30 cellular contexts compared by ENCODE assay signal in the genomic region with DNA sequence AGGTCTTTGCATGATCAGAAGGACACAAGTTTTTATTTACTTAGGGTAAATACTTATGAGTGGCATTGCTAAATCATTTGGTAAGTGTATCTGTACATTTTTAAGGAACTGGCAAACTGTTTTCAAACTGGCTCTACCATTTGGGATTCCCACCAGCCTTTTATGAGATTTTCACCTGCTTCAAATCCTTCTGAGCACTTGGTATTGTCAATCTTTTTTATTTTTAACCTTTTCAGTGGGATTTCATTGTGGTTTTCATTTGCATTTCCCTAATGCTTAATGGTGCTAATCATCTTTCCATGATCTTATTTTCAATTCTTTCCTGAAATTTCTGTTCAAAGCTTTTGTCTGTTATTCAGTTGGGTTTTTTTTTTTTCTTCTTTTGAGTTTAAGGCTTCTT.
"Had no signal": no experiment of that assay in that cellular context is flagged by ENCODE, and none has a peak within 500 bp of the region (broad histone marks: within the 10 kb centered on the region; RNA-seq: fewer than 3 reads in every experiment).

No MANE protein-coding gene starts in this region.

- H3K9me3 ChIP-seq: adrenal gland had no signal

- DNase-seq: activated effector memory CD4-positive, alpha-beta T cell treated with anti-CD3 and anti-CD28 coated beads, Interleukin-2, amount 50 U/mL, for 16 hours; activated effector memory CD4-positive, alpha-beta T cell treated with Interleukin-2 at 50 U/mL for 16 hours; activated gamma-delta T cell; activated gamma-delta T cell treated with Interleukin-2 at 50 U/mL for 16 hours; activated naive CD4-positive, alpha-beta T cell; activated naive CD4-positive, alpha-beta T cell treated with anti-CD3 and anti-CD28 coated beads for 36 hours; activated naive CD4-positive, alpha-beta T cell treated with anti-CD3 and anti-CD28 coated beads, Interleukin-2, amount 10 ng/mL, durations not matched to agents 7 days and 5 days; activated naive CD4-positive, alpha-beta T cell treated with anti-CD3 and anti-CD28 coated beads, Interleukin-2, amount 50 U/mL, for 16 hours; activated naive CD4-positive, alpha-beta T cell treated with Interleukin-2 at 50 U/mL for 16 hours; activated naive CD8-positive, alpha-beta T cell treated with anti-CD3 and anti-CD28 coated beads for 36 hours; activated naive CD8-positive, alpha-beta T cell treated with anti-CD3 and anti-CD28 coated beads, Interleukin-2, amount 10 ng/mL, durations not matched to agents 7 days and 5 days; activated naive CD8-positive, alpha-beta T cell treated with anti-CD3 and anti-CD28 coated beads, Interleukin-2, amount 50 U/mL, for 24 hours; activated T-cell treated with anti-CD3 and anti-CD28 coated beads, Interleukin-2, amount 50 U/mL, for 1 hour; activated T-cell treated with anti-CD3 and anti-CD28 coated beads, Interleukin-2, amount 50 U/mL, for 24 hours; activated T-cell treated with anti-CD3 and anti-CD28 coated beads, Interleukin-2, amount 50 U/mL, for 4 hours; activated T-cell treated with anti-CD3 and anti-CD28 coated beads, Interleukin-2, amount 50 U/mL, for 48 hours; activated T-cell treated with anti-CD3 and anti-CD28 coated beads, Interleukin-2, amount 50 U/mL, for 72 hours; adrenal gland; amniotic stem cell; amygdala; anterior cingulate cortex; aorta; body of pancreas; brain microvascular endothelial cell; caudate nucleus; central memory CD4-positive, alpha-beta T cell; cerebellar nuclear complex had no signal

- H3K4me3 ChIP-seq: adrenal gland, ascending aorta, body of pancreas, breast epithelium, cardiac muscle cell had no signal

- H3K27ac ChIP-seq: adrenal gland, ascending aorta, body of pancreas, brain microvascular endothelial cell, breast epithelium, cardiac muscle cell had no signal

- H3K36me3 ChIP-seq: adrenal gland, ascending aorta, brain microvascular endothelial cell, breast epithelium, cardiac muscle cell had no signal

- H3K27me3 ChIP-seq: adrenal gland, ascending aorta, body of pancreas, brain microvascular endothelial cell, breast epithelium, cardiac muscle cell had no signal

- H3K4me1 ChIP-seq: adrenal gland, ascending aorta, body of pancreas, breast epithelium had no signal
